In the genomic region with DNA sequence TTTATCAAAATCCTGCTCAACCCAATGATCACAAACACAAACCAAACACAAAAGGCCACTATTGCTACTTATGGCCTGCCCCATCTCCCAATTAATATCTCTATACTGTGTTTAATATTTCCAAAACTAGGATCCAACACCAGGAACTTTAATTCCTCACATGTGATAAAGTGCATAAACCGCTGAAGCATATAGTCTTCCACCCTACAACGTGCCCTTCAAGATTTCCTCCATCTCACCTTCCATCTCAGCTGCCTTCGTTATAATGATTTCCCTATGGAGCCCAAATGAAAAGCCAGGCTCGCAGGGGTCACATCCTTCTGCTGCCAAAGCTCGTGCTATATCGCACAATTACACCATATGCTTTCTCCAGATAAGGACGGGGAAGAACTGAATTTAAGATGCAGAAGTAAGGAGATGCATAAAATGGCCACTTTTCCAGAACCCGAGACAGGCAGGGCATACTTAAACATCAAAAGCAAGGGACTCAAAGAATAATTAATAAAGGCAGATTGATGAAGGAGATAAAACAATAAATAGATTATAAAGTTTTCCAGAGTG, we compare ENCODE assay signal across 9 cellular contexts. TPM values are rescaled to one million over a fixed set of nuclear protein-coding genes. Genes with fewer than 3 reads are reported as not detected.
DNase-seq lines count a peak whose midpoint lies in the region; ATAC-seq and TF ChIP-seq lines count a peak whose summit lies in the region.
"Had no signal": no experiment of that assay in that cellular context is flagged by ENCODE, and none has a peak within 500 bp of the region (broad histone marks: within the 10 kb centered on the region; RNA-seq: fewer than 3 reads in every experiment).

No MANE protein-coding gene starts in this region.

- no peaks in the 10 kb centered on the region for H3K27me3 ChIP-seq in kidney epithelial cell (ENCODE audit: control insufficient read depth, insufficient read depth, low read length)

- H3K36me3 ChIP-seq in kidney epithelial cell (ENCODE audit: control insufficient read depth, insufficient read depth, low read length) = no peaks in the 10 kb centered on the region

- peak overlapping the region; percentile 98 for H3K4me3 ChIP-seq in kidney epithelial cell (ENCODE audit: low read depth, low read length)

- H3K36me3 Mint-ChIP-seq in activated T-helper 17 cell treated with anti-CD3 and anti-CD28 coated beads, Interleukin-2, amount 50 U/mL, for 72 hours (ENCODE audit: low read depth) = peaks cover 9% of the 10 kb centered on the region

- no peak for TF ChIP-seq CTCF in 22Rv1 (IDR thresholded peaks at IDR 0.05)
- TF ChIP-seq CTCF in kidney epithelial cell (IDR thresholded peaks at IDR 0.05; ENCODE audit: insufficient read depth, low read length, poor library complexity, severe bottlenecking) = no peak

- no peaks in the 10 kb centered on the region for H3K4me1 Mint-ChIP-seq in activated T-helper 17 cell treated with anti-CD3 and anti-CD28 coated beads, Interleukin-2, amount 50 U/mL, for 72 hours

- H3K27ac Mint-ChIP-seq in activated T-helper 17 cell treated with anti-CD3 and anti-CD28 coated beads, Interleukin-2, amount 50 U/mL, for 72 hours = no peak overlapping the region

- 0 out of 2 replicates have a peak overlapping the region, but pooled peaks have one; percentile 87 for H3K27ac ChIP-seq in 22Rv1

- DNase-seq in ELR (ENCODE audit: low read depth) (peak; percentile 10), kidney epithelial cell (ENCODE audit: low read depth) (no peak), KG1 (lab: John Stamatoyannopoulos, UW) (no peak)
- no peak for DNase-seq in stimulated activated CD4-positive, alpha-beta T cell treated with anti-CD3 and anti-CD28 coated beads, Interleukin-15, amount 100 ng/mL, for 24 hours
- DNase-seq: stimulated activated CD4-positive, alpha-beta T cell treated with anti-CD3 and anti-CD28 coated beads, Interleukin-4, amount 100 ng/mL, for 24 hours had no signal

- ATAC-seq in activated T-helper 17 cell treated with anti-CD3 and anti-CD28 coated beads, Interleukin-2, amount 50 U/mL, for 72 hours (replicated peaks) = no peak
- no peak for ATAC-seq in GM21619 (IDR thresholded peaks at IDR 0.05; ENCODE audit: unreplicated experiment)
- no peak for ATAC-seq in GM21515 (IDR thresholded peaks at IDR 0.05; ENCODE audit: unreplicated experiment)

- peak overlapping the region; percentile 94 for H3K4me3 Mint-ChIP-seq in activated T-helper 17 cell treated with anti-CD3 and anti-CD28 coated beads, Interleukin-2, amount 50 U/mL, for 72 hours

- H3K27me3 Mint-ChIP-seq in activated T-helper 17 cell treated with anti-CD3 and anti-CD28 coated beads, Interleukin-2, amount 50 U/mL, for 72 hours = peaks cover 29% of the 10 kb centered on the region

- no peaks in the 10 kb centered on the region for H3K9me3 Mint-ChIP-seq in activated T-helper 17 cell treated with anti-CD3 and anti-CD28 coated beads, Interleukin-2, amount 50 U/mL, for 72 hours

RNA-seq across cellular contexts. Expression of a gene that starts 1.8 kb away (rescaled TPM):
- total RNA-seq in activated T-helper 17 cell treated with anti-CD3 and anti-CD28 coated beads, Interleukin-2, amount 50 U/mL, for 72 hours = 10 to 100 TPM; 13.9 to 34.7 TPM
- total RNA-seq in kidney epithelial cell = 65.9 and 90.5 TPM in 2 replicates
